10 cellular contexts compared by ENCODE assay signal in genomic region chr11:109426442-109426841, GRCh38. TPM values are rescaled to one million over a fixed set of nuclear protein-coding genes. Genes with fewer than 3 reads are reported as not detected.
A peak's percentile ranks its signal among the peaks of the same experiment; 100 is the strongest.
DNase-seq lines count a peak whose midpoint lies in the region; ATAC-seq, FAIRE-seq and TF ChIP-seq lines count a peak whose summit lies in the region.
"Had no signal": no experiment of that assay in that cellular context is flagged by ENCODE, and none has a peak within 500 bp of the region (broad histone marks: within the 10 kb centered on the region; RNA-seq: fewer than 3 reads in every experiment).

No MANE protein-coding gene starts in this region.

- ATAC-seq in GM21528 (IDR thresholded peaks at IDR 0.05; ENCODE audit: low FRiP score, unreplicated experiment) (peak; percentile 66), GM18907 (IDR thresholded peaks at IDR 0.05; ENCODE audit: unreplicated experiment) (no peak)

- peak; percentile 38 for DNase-seq in DMS53 treated with DMSO at 0.1 percent for 48 hours (lab: John Stamatoyannopoulos, UW; ENCODE audit: unreplicated experiment)
- DNase-seq in PC-9 = no peak
- no peak for DNase-seq in glutamatergic neuron
- no peak for DNase-seq in small intestine
- no peak for DNase-seq in stimulated activated CD4-positive, alpha-beta T cell treated with anti-CD3 and anti-CD28 coated beads, Interleukin-2, amount 100 ng/mL, for 48 hours
- no peak for DNase-seq in amygdala (lab: John Stamatoyannopoulos, UW)

- H3K27ac Mint-ChIP-seq in glutamatergic neuron (ENCODE audit: unreplicated experiment) = no peak overlapping the region
- H3K27ac Mint-ChIP-seq: IgD-negative memory B cell had no signal

- H3K9me3 ChIP-seq in PC-9 (ENCODE audit: insufficient read depth, low read depth) (no peaks in the 10 kb centered on the region), small intestine (ENCODE audit: control insufficient read depth, low read depth) (no peaks in the 10 kb centered on the region)

- no TSS peak for BruUV-seq in PC-9 (replicated peaks; lab: Mats Ljungman, UMichigan)

- no peaks in the 10 kb centered on the region for H3K4me1 Mint-ChIP-seq in glutamatergic neuron (ENCODE audit: low read depth, unreplicated experiment)

- no peak for FAIRE-seq in small intestine (lab: Jason Lieb, UNC)
- FAIRE-seq: GM12892 had no signal

- H3K36me3 Mint-ChIP-seq in glutamatergic neuron (ENCODE audit: unreplicated experiment) = peaks cover 4% of the 10 kb centered on the region

- CTCF ChIA-PET in PC-9 (lab: Charles Lee) = no interaction called here

- H4K20me1 ChIP-seq in PC-9 (ENCODE audit: insufficient read depth) = no peaks in the 10 kb centered on the region; the same call in 1 of the 2 replicates

- POLR2A ChIA-PET in PC-9 (lab: Charles Lee; ENCODE audit: unreplicated experiment) = no interaction called here

- H3K4me3 Mint-ChIP-seq in glutamatergic neuron (ENCODE audit: unreplicated experiment) = no peak overlapping the region
- H3K4me3 Mint-ChIP-seq: IgD-negative memory B cell had no signal

- peaks cover 1% of the 10 kb centered on the region for H3K9me3 Mint-ChIP-seq in glutamatergic neuron (ENCODE audit: unreplicated experiment)
- H3K9me3 Mint-ChIP-seq: IgD-negative memory B cell had no signal

- no peaks in the 10 kb centered on the region for H3K36me3 ChIP-seq in PC-9 (ENCODE audit: low read depth)
- no peaks in the 10 kb centered on the region for H3K36me3 ChIP-seq in small intestine (ENCODE audit: control insufficient read depth in 2 of 2, insufficient read depth in 2 of 2, low read length in 2 of 2)

- no peaks in the 10 kb centered on the region for H3K9me2 ChIP-seq in PC-9 (ENCODE audit: insufficient read depth)

- no peak overlapping the region for H3K4me3 ChIP-seq in PC-9
- H3K4me3 ChIP-seq in small intestine (ENCODE audit: low read depth in 1 of 2, low read length in 2 of 2) = no peak overlapping the region

- TF ChIP-seq CTCF in PC-9 (conservative IDR thresholded peaks at IDR 0.05) (0 out of 2 replicates have a peak, but pooled peaks have one; percentile 31), glutamatergic neuron (IDR thresholded peaks at IDR 0.05; ENCODE audit: partially characterized antibody, unreplicated experiment) (peak; percentile 55)

- H3K4me1 ChIP-seq in PC-9 (replicated peaks; ENCODE audit: insufficient read depth) (no peaks in the 10 kb centered on the region), small intestine (ENCODE audit: control insufficient read depth in 2 of 2, insufficient read depth in 1 of 2, low read depth in 1 of 2, low read length in 1 of 2) (no peaks in the 10 kb centered on the region)

- H3K27me3 Mint-ChIP-seq in glutamatergic neuron (ENCODE audit: unreplicated experiment) = peaks cover 5% of the 10 kb centered on the region

- no peaks in the 10 kb centered on the region for H3K79me2 ChIP-seq in PC-9 (ENCODE audit: low read depth)

- H3K27me3 ChIP-seq in PC-9 (ENCODE audit: insufficient read depth, low read depth) (peaks cover 5% of the 10 kb centered on the region; the same call in 1 of the 2 replicates), small intestine (ENCODE audit: control insufficient read depth in 2 of 2, insufficient read depth in 2 of 2, low read length in 2 of 2) (peaks cover 0 to 20% of the 10 kb centered on the region in 2 donors)

- H3K27ac ChIP-seq in PC-9 = no peak overlapping the region
- no peak overlapping the region for H3K27ac ChIP-seq in small intestine (ENCODE audit: low read depth in 1 of 2, low read length in 1 of 2)

- no peak overlapping the region for H2AFZ ChIP-seq in PC-9

- no peak overlapping the region for H3K4me2 ChIP-seq in PC-9

- intact Hi-C loops in PC-9 (cut with micrococcal nuclease; ENCODE audit: unreplicated experiment) = no loop called here

- H3F3A ChIP-seq in PC-9 (ENCODE audit: insufficient read depth, low read depth) = no peaks in the 10 kb centered on the region

RNA-seq across cellular contexts. Expression of gene C11orf87, which starts 4.5 kb away (rescaled TPM):
- total RNA-seq in PC-9 (2021) (not detected in 2 replicates), glutamatergic neuron (ENCODE audit: unreplicated experiment) (0.27 TPM)
- under 1 TPM in 1 of 3 donors, not detected in 2; 0.01 TPM for polyA plus RNA-seq in small intestine
- polyA plus RNA-seq: IgD-negative memory B cell had no signal
